In genomic region chr1:37930246-37931142, GRCh38 we compare ENCODE assay signal across 8 cellular contexts. TPM values are rescaled to one million over a fixed set of nuclear protein-coding genes. Genes with fewer than 3 reads are reported as not detected.
A peak's percentile ranks its signal among the peaks of the same experiment; 100 is the strongest.
DNase-seq lines count a peak whose midpoint lies in the region; ATAC-seq and TF ChIP-seq lines count a peak whose summit lies in the region.

No MANE protein-coding gene starts in this region.

- H2AFZ ChIP-seq in PC-3 (ENCODE audit: low read length) = peak overlapping the region; percentile 82

- H3K4me2 ChIP-seq in PC-3 (ENCODE audit: low read length) = peak overlapping the region; percentile 94

- peaks cover 0 to 4% (median 0%) of the 10 kb centered on the region in 5 experiments for H3K9me3 Mint-ChIP-seq in brain

- H3K4me1 Mint-ChIP-seq in brain = peaks cover 32% of the 10 kb centered on the region

- peak in 1 of 2 donors; percentile 19 for TF ChIP-seq POLR2A in thyroid gland (IDR thresholded peaks at IDR 0.05)
- TF ChIP-seq POLR2A in adrenal gland (IDR thresholded peaks at IDR 0.05) = no peak

- H3K27ac ChIP-seq in PC-3 (ENCODE audit: low read length) (no peak overlapping the region), mucosa of rectum (ENCODE audit: low read depth in 2 of 2, low read length in 2 of 2) (peak overlapping the region in 1 of 2 donors; percentile 56), thyroid gland (peak overlapping the region in 2 of 3 donors; percentile 31 to 57), adrenal gland (no peak overlapping the region)

- H3K36me3 ChIP-seq in ES-I3 (ENCODE audit: insufficient read depth, low read length) (no peaks in the 10 kb centered on the region), PC-3 (ENCODE audit: low read depth, low read length) (no peaks in the 10 kb centered on the region), mucosa of rectum (ENCODE audit: control insufficient read depth in 2 of 2, insufficient read depth in 2 of 2, low read length in 2 of 2) (peaks cover 0 to 2% of the 10 kb centered on the region in 2 donors), thyroid gland (no peaks in the 10 kb centered on the region), adrenal gland (replicated peaks in 1 of 2) (no peaks in the 10 kb centered on the region)

- no peaks in the 10 kb centered on the region for H4K20me1 ChIP-seq in PC-3 (ENCODE audit: low read length)

- H3K27me3 ChIP-seq in PC-3 (ENCODE audit: low read length) (no peaks in the 10 kb centered on the region), mucosa of rectum (ENCODE audit: control insufficient read depth in 2 of 2, insufficient read depth in 2 of 2, low read length in 2 of 2) (no peaks in the 10 kb centered on the region), thyroid gland (no peaks in the 10 kb centered on the region), adrenal gland (no peaks in the 10 kb centered on the region)

- 50 to 53% methylated on average over 13 of the region's 13 CpGs for WGBS in thyroid gland, 2 donors
- WGBS in adrenal gland, 4 donors = 78 to 85% (median 79%) methylated on average over 12 to 13 of the region's 13 CpGs

- H3K27me3 Mint-ChIP-seq in brain = no peaks in the 10 kb centered on the region

- peak overlapping the region; percentile 81 for H3K9ac ChIP-seq in ES-I3 (ENCODE audit: low read depth, low read length)
- H3K9ac ChIP-seq in PC-3 (ENCODE audit: low read length) = peak overlapping the region; percentile 74; the same call in 1 of the 2 replicates
- H3K9ac ChIP-seq in mucosa of rectum (ENCODE audit: low read depth in 1 of 2, low read length in 2 of 2) = peak overlapping the region; percentile 68 to 85

- peaks cover 37% of the 10 kb centered on the region for H3K79me2 ChIP-seq in PC-3 (ENCODE audit: low read length)

- H3K9me2 ChIP-seq in PC-3 (replicated peaks; ENCODE audit: low read length) = no peaks in the 10 kb centered on the region

- no peak for TF ChIP-seq CTCF in PC-3 (conservative IDR thresholded peaks at IDR 0.05; ENCODE audit: low read depth, low read length)
- no peak for TF ChIP-seq CTCF in brain (conservative IDR thresholded peaks at IDR 0.05)
- TF ChIP-seq CTCF in thyroid gland (IDR thresholded peaks at IDR 0.05) = no peak
- TF ChIP-seq CTCF in adrenal gland (IDR thresholded peaks at IDR 0.05) = no peak

- peak overlapping the region; percentile 88 to 92 (median 90) for H3K4me3 Mint-ChIP-seq in brain

- H3K4me1 ChIP-seq in ES-I3 (ENCODE audit: insufficient read depth, low read length) (no peaks in the 10 kb centered on the region; the same call in 1 of the 2 replicates), PC-3 (ENCODE audit: insufficient read depth, low read length) (peaks cover 21% of the 10 kb centered on the region), mucosa of rectum (ENCODE audit: control insufficient read depth in 2 of 2, insufficient read depth in 2 of 2, low read length in 2 of 2) (peaks cover 7 to 13% of the 10 kb centered on the region in 2 donors), thyroid gland (peaks cover 13 to 24% of the 10 kb centered on the region in 2 donors), adrenal gland (replicated peaks in 1 of 2) (peaks cover 7 to 30% of the 10 kb centered on the region in 2 donors)

- POLR2A ChIA-PET in PC-3 (lab: Charles Lee; ENCODE audit: unreplicated experiment) = interaction anchor here (0.8 kb wide), 1 partner anchor 113 kb away, joined by 3 read pairs; no protein-coding TSS in a partner anchor

- no TSS peak for BruUV-seq in PC-3 (replicated peaks; lab: Mats Ljungman, UMichigan)

- H3K27ac Mint-ChIP-seq in brain = peak overlapping the region; percentile 23 to 83 (median 62)

- no peaks in the 10 kb centered on the region for H3F3A ChIP-seq in PC-3 (ENCODE audit: low read length, unreplicated experiment)

- CTCF ChIA-PET in PC-3 (lab: Charles Lee) = interaction anchor here (0.5 kb wide), 1 partner anchor 55 kb away, joined by 4 read pairs; no protein-coding TSS in a partner anchor

- no peak for ATAC-seq in PC-3
- ATAC-seq in HG03025 (IDR thresholded peaks at IDR 0.05; ENCODE audit: low FRiP score, unreplicated experiment) = no peak

- H3K9me3 ChIP-seq in ES-I3 (ENCODE audit: control insufficient read depth, insufficient read depth, low read length) = no peaks in the 10 kb centered on the region
- H3K9me3 ChIP-seq in PC-3 (ENCODE audit: low read length) = no peaks in the 10 kb centered on the region
- H3K9me3 ChIP-seq in mucosa of rectum (ENCODE audit: control insufficient read depth in 2 of 2, low read length in 2 of 2) = no peaks in the 10 kb centered on the region
- H3K9me3 ChIP-seq in thyroid gland = no peaks in the 10 kb centered on the region
- no peaks in the 10 kb centered on the region for H3K9me3 ChIP-seq in adrenal gland (replicated peaks in 1 of 3)

- intact Hi-C loops in PC-3 (cut with micrococcal nuclease) (no loop called here), thyroid gland (cut with DNase I) (loop anchor here (10.0 kb wide), 1 partner anchor 74 kb away; the partner anchor contains the start of gene FHL3), adrenal gland (cut with DNase I) (no loop called here)

- DNase-seq in PC-3 = peak; percentile 22
- peak; percentile 70 to 77 for DNase-seq in thyroid gland
- no peak for DNase-seq in NCI-H146 treated with DMSO at 0.1 percent for 48 hours (lab: John Stamatoyannopoulos, UW; ENCODE audit: unreplicated experiment)
- no peak for DNase-seq in adrenal gland

- peak overlapping the region; percentile 84 for H3K4me3 ChIP-seq in PC-3 (ENCODE audit: low read length)
- peak overlapping the region; percentile 90 to 95 for H3K4me3 ChIP-seq in mucosa of rectum (ENCODE audit: low read length in 2 of 2)
- peak overlapping the region; percentile 47 to 74 (median 66) for H3K4me3 ChIP-seq in thyroid gland (replicated peaks in 1 of 3)
- H3K4me3 ChIP-seq in adrenal gland = peak overlapping the region in 1 of 4 donors; percentile 72

- H3K36me3 Mint-ChIP-seq in brain = peaks cover 40% of the 10 kb centered on the region

RNA-seq across cellular contexts. Expression of gene INPP5B, which starts 16.4 kb away (rescaled TPM):
- total RNA-seq in PC-3 (2014; rRNA removed) (10.5 and 12.1 TPM in 2 replicates), thyroid gland (10 to 100 TPM; 24.7 to 42.5 (median 30.8) TPM), adrenal gland (10 to 100 TPM; 11.6 to 32.3 (median 24.0) TPM)
- polyA plus RNA-seq in brain (ENCODE audit: insufficient read depth, low read depth, low replicate concordance) (8.8 TPM), adrenal gland (10 to 100 TPM; 10.4 to 15.7 (median 11.3) TPM)

RNA-seq across cellular contexts. Expression of gene SF3A3, which starts 59.3 kb away (rescaled TPM):
- total RNA-seq in PC-3 (2014; rRNA removed) = 103 and 142 TPM in 2 replicates
- polyA plus RNA-seq in brain (ENCODE audit: insufficient read depth, low read depth, low replicate concordance) = 88.2 TPM
- total RNA-seq in thyroid gland = 10 to 100 TPM; 42.1 to 77.0 (median 46.6) TPM
- total RNA-seq in adrenal gland = 10 to 100 TPM; 30.1 to 95.9 (median 40.8) TPM
- polyA plus RNA-seq in adrenal gland = 10 to 100 TPM; 24.3 to 78.5 (median 28.2) TPM

Comparison
In these comparisons a context has a peak if more than half of its experiments do, and no peak if none do; other contexts are left out.
1. DNase-seq: peak in PC-3 (single experiment) and thyroid gland (2 of 2); none in NCI-H146 treated with DMSO at 0.1 percent for 48 hours (single experiment) and adrenal gland (0 of 7).
2. H3K27ac ChIP-seq: peak in thyroid gland (2 of 3); none in PC-3 (single experiment) and adrenal gland (0 of 5).
3. Peak in every context shown above with its lines, with median percentiles within 50 percentile points of each other: H3K9ac ChIP-seq.